ENCODE assay signal across 17 cellular contexts in genomic region chr17:65287040-65287439, GRCh38.
DNase-seq lines count a peak whose midpoint lies in the region; ATAC-seq and TF ChIP-seq lines count a peak whose summit lies in the region.
"Had no signal": no experiment of that assay in that cellular context is flagged by ENCODE, and none has a peak within 500 bp of the region (broad histone marks: within the 10 kb centered on the region; RNA-seq: fewer than 3 reads in every experiment).

No MANE protein-coding gene starts in this region.

- ATAC-seq in HCT116 (peak; percentile 71; the same call in 1 of the 2 replicates), GM21786 (IDR thresholded peaks at IDR 0.05; ENCODE audit: unreplicated experiment) (no peak)
- no peak for ATAC-seq in stimulated activated effector memory CD8-positive, alpha-beta T cell treated with anti-CD3 and anti-CD28 coated beads, Interleukin-12 subunit alpha, Interleukin-12 subunit beta, amount 100 ng/mL, for 72 hours
- ATAC-seq: PC-3 had no signal

- no peak overlapping the region for H2AFZ ChIP-seq in HCT116 (ENCODE audit: low read depth, low read length, poor library complexity, severe bottlenecking)

- RAD21 ChIA-PET in HCT116 (lab: Charles Lee; ENCODE audit: low non-redundant PET in 1 of 2, low total read pairs in 2 of 2, uncharacterized antibody in 2 of 2, unreplicated experiment in 2 of 2): no interaction called here

- CTCF ChIA-PET in HCT116 (lab: Charles Lee): interaction anchor here (0.9 kb wide), 1 partner anchor 8 kb away, joined by 3 read pairs; no protein-coding TSS in a partner anchor

- no peak overlapping the region for H3K27ac Mint-ChIP-seq in type B pancreatic cell
- H3K27ac Mint-ChIP-seq in activated CD4-positive, alpha-beta T cell treated with anti-CD3 and anti-CD28 coated beads, Interleukin-2, amount 10 ng/mL, durations not matched to agents 24 days and 14 days: no peak overlapping the region
- no peak overlapping the region for H3K27ac Mint-ChIP-seq in stimulated activated effector memory CD8-positive, alpha-beta T cell treated with anti-CD3 and anti-CD28 coated beads, Interleukin-12 subunit alpha, Interleukin-12 subunit beta, amount 100 ng/mL, for 72 hours
- H3K27ac Mint-ChIP-seq: activated CD4-positive, alpha-beta memory T cell treated with anti-CD3 and anti-CD28 coated beads, Interleukin-2, amount 10 ng/mL, durations not matched to agents 7 days and 5 days; progenitor cell of endocrine pancreas had no signal

- TF ChIP-seq CTCF in HCT116 (IDR thresholded peaks at IDR 0.05 in 2 of 3, conservative IDR thresholded peaks at IDR 0.05 in 1 of 3; ENCODE audit: borderline replicate concordance in 1 of 3, insufficient read depth in 1 of 3, low read depth in 2 of 3, low read length in 2 of 3): no peak
- TF ChIP-seq CTCF in type B pancreatic cell (conservative IDR thresholded peaks at IDR 0.05): no peak

- no peak overlapping the region for H3K9ac ChIP-seq in HCT116 (ENCODE audit: low read length)
- H3K9ac ChIP-seq in adipocyte (ENCODE audit: low read length): no peak overlapping the region
- H3K9ac ChIP-seq: BLaER1 treated with 17β-estradiol and CSF1 and Interleukin-3, amounts not matched to agents 10 nM and 100 nM had no signal

- no peaks in the 10 kb centered on the region for H3K9me3 Mint-ChIP-seq in type B pancreatic cell
- H3K9me3 Mint-ChIP-seq in activated CD4-positive, alpha-beta T cell treated with anti-CD3 and anti-CD28 coated beads, Interleukin-2, amount 10 ng/mL, durations not matched to agents 24 days and 14 days: peaks cover 3% of the 10 kb centered on the region
- H3K9me3 Mint-ChIP-seq in stimulated activated effector memory CD8-positive, alpha-beta T cell treated with anti-CD3 and anti-CD28 coated beads, Interleukin-12 subunit alpha, Interleukin-12 subunit beta, amount 100 ng/mL, for 72 hours: no peaks in the 10 kb centered on the region
- H3K9me3 Mint-ChIP-seq: activated CD4-positive, alpha-beta memory T cell treated with anti-CD3 and anti-CD28 coated beads, Interleukin-2, amount 10 ng/mL, durations not matched to agents 7 days and 5 days had no signal

- H3K27ac ChIP-seq in HCT116 (ENCODE audit: low read depth, low read length): no peak overlapping the region
- H3K27ac ChIP-seq: BLaER1 treated with 17β-estradiol and CSF1 and Interleukin-3, amounts not matched to agents 10 nM and 100 nM had no signal

- H3K9me2 ChIP-seq in HCT116 (ENCODE audit: insufficient read depth): no peaks in the 10 kb centered on the region

- H4K20me1 ChIP-seq in HCT116 (ENCODE audit: insufficient read depth): no peaks in the 10 kb centered on the region
- H4K20me1 ChIP-seq: BLaER1 treated with 17β-estradiol and CSF1 and Interleukin-3, amounts not matched to agents 10 nM and 100 nM had no signal

- peaks cover 7% of the 10 kb centered on the region for H3K4me1 Mint-ChIP-seq in type B pancreatic cell (ENCODE audit: unreplicated experiment)
- no peaks in the 10 kb centered on the region for H3K4me1 Mint-ChIP-seq in activated CD4-positive, alpha-beta T cell treated with anti-CD3 and anti-CD28 coated beads, Interleukin-2, amount 10 ng/mL, durations not matched to agents 24 days and 14 days
- no peaks in the 10 kb centered on the region for H3K4me1 Mint-ChIP-seq in stimulated activated effector memory CD8-positive, alpha-beta T cell treated with anti-CD3 and anti-CD28 coated beads, Interleukin-12 subunit alpha, Interleukin-12 subunit beta, amount 100 ng/mL, for 72 hours
- H3K4me1 Mint-ChIP-seq: activated CD4-positive, alpha-beta memory T cell treated with anti-CD3 and anti-CD28 coated beads, Interleukin-2, amount 10 ng/mL, durations not matched to agents 7 days and 5 days had no signal

- H3K4me2 ChIP-seq in HCT116 (ENCODE audit: low read length): peak overlapping the region; percentile 11; the same call in 1 of the 2 replicates
- H3K4me2 ChIP-seq: BLaER1 treated with 17β-estradiol and CSF1 and Interleukin-3, amounts not matched to agents 10 nM and 100 nM had no signal

- no TSS peak for BruUV-seq in HCT116 (replicated peaks; lab: Mats Ljungman, UMichigan)

- H3K4me1 ChIP-seq in HCT116 (ENCODE audit: control insufficient read depth in 1 of 2, insufficient read depth in 2 of 2, low read length in 2 of 2) (0 out of 4 replicates have a peak, but pooled peaks cover 0 to 7% of the 10 kb centered on the region in 2 experiments), adipocyte (ENCODE audit: control insufficient read depth, insufficient read depth, low read length) (peaks cover 9% of the 10 kb centered on the region)

- POLR2A ChIA-PET in HCT116 (lab: Charles Lee): no interaction called here

- no peak for TF ChIP-seq RAD21 in HCT116 (IDR thresholded peaks at IDR 0.05; ENCODE audit: low read depth)

- no peaks in the 10 kb centered on the region for H3K36me3 Mint-ChIP-seq in type B pancreatic cell
- H3K36me3 Mint-ChIP-seq in activated CD4-positive, alpha-beta T cell treated with anti-CD3 and anti-CD28 coated beads, Interleukin-2, amount 10 ng/mL, durations not matched to agents 24 days and 14 days (ENCODE audit: low read depth): no peaks in the 10 kb centered on the region
- no peaks in the 10 kb centered on the region for H3K36me3 Mint-ChIP-seq in stimulated activated effector memory CD8-positive, alpha-beta T cell treated with anti-CD3 and anti-CD28 coated beads, Interleukin-12 subunit alpha, Interleukin-12 subunit beta, amount 100 ng/mL, for 72 hours

- TF ChIP-seq POLR2A in HCT116 (IDR thresholded peaks at IDR 0.05; ENCODE audit: borderline replicate concordance, extremely low read depth, insufficient read depth, insufficient read length): no peak

- H3K9me3 ChIP-seq in HCT116 (ENCODE audit: control insufficient read depth in 1 of 2, insufficient read depth in 1 of 2, low read depth in 1 of 2, low read length in 2 of 2) (no peaks in the 10 kb centered on the region), adipocyte (ENCODE audit: control insufficient read depth, low read length) (peaks cover 15% of the 10 kb centered on the region)

- no peaks in the 10 kb centered on the region for H3K79me2 ChIP-seq in HCT116 (ENCODE audit: insufficient read depth, low read length)

- H3K4me3 Mint-ChIP-seq in type B pancreatic cell: no peak overlapping the region
- no peak overlapping the region for H3K4me3 Mint-ChIP-seq in activated CD4-positive, alpha-beta T cell treated with anti-CD3 and anti-CD28 coated beads, Interleukin-2, amount 10 ng/mL, durations not matched to agents 24 days and 14 days
- H3K4me3 Mint-ChIP-seq in stimulated activated effector memory CD8-positive, alpha-beta T cell treated with anti-CD3 and anti-CD28 coated beads, Interleukin-12 subunit alpha, Interleukin-12 subunit beta, amount 100 ng/mL, for 72 hours: no peak overlapping the region
- H3K4me3 Mint-ChIP-seq: activated CD4-positive, alpha-beta memory T cell treated with anti-CD3 and anti-CD28 coated beads, Interleukin-2, amount 10 ng/mL, durations not matched to agents 7 days and 5 days had no signal

- no peaks in the 10 kb centered on the region for H3K27me3 Mint-ChIP-seq in type B pancreatic cell
- H3K27me3 Mint-ChIP-seq in activated CD4-positive, alpha-beta T cell treated with anti-CD3 and anti-CD28 coated beads, Interleukin-2, amount 10 ng/mL, durations not matched to agents 24 days and 14 days: peaks cover 2% of the 10 kb centered on the region
- H3K27me3 Mint-ChIP-seq: progenitor cell of endocrine pancreas had no signal

- no peak overlapping the region for H3K4me3 ChIP-seq in HCT116 (replicated peaks in 1 of 2; ENCODE audit: low read depth in 1 of 2, low read length in 2 of 2)
- H3K4me3 ChIP-seq in adipocyte (ENCODE audit: low read length): no peak overlapping the region
- H3K4me3 ChIP-seq: BLaER1 treated with 17β-estradiol and CSF1 and Interleukin-3, amounts not matched to agents 10 nM and 100 nM had no signal

- DNase-seq in HCT116 (ENCODE audit: low read depth, low spot score) (no peak), adipocyte (ENCODE audit: low read depth) (peak; percentile 26), islet precursor cell (peak; percentile 92), type B pancreatic cell (ENCODE audit: extremely low spot score, unreplicated experiment) (peak; percentile 53)
- DNase-seq in activated CD4-positive, alpha-beta T cell treated with anti-CD3 and anti-CD28 coated beads, Interleukin-2, amount 10 ng/mL, durations not matched to agents 24 days and 14 days: no peak
- no peak for DNase-seq in stimulated activated effector memory CD8-positive, alpha-beta T cell treated with anti-CD3 and anti-CD28 coated beads, Interleukin-12 subunit alpha, Interleukin-12 subunit beta, amount 100 ng/mL, for 72 hours (ENCODE audit: low spot score in 2 of 2)
- DNase-seq: activated CD4-positive, alpha-beta memory T cell treated with anti-CD3 and anti-CD28 coated beads, Interleukin-2, amount 10 ng/mL, durations not matched to agents 7 days and 5 days; DMS79; GOT3; kidney; MM.1S; NCI-H187 treated with DMSO at 0.1 percent for 48 hours; NCI-H526; PC-3 had no signal

- intact Hi-C loops in HCT116 (cut with micrococcal nuclease): no loop called here
- intact Hi-C loops in activated CD4-positive, alpha-beta T cell treated with anti-CD3 and anti-CD28 coated beads, Interleukin-2, amount 10 ng/mL, durations not matched to agents 24 days and 14 days (cut with micrococcal nuclease): no loop called here

- H3K36me3 ChIP-seq in HCT116 (ENCODE audit: control insufficient read depth in 1 of 2, insufficient read depth in 2 of 2, low read length in 2 of 2): no peaks in the 10 kb centered on the region
- no peaks in the 10 kb centered on the region for H3K36me3 ChIP-seq in adipocyte (ENCODE audit: control insufficient read depth, insufficient read depth, low read length, severe bottlenecking)
- H3K36me3 ChIP-seq: BLaER1 treated with 17β-estradiol and CSF1 and Interleukin-3, amounts not matched to agents 10 nM and 100 nM had no signal

- no peaks in the 10 kb centered on the region for H3K27me3 ChIP-seq in HCT116 (ENCODE audit: insufficient read depth, low read length)
- no peaks in the 10 kb centered on the region for H3K27me3 ChIP-seq in adipocyte (replicated peaks; ENCODE audit: control insufficient read depth, insufficient read depth, low read length)
- H3K27me3 ChIP-seq: BLaER1 treated with 17β-estradiol and CSF1 and Interleukin-3, amounts not matched to agents 10 nM and 100 nM had no signal

TF ChIP-seq in HCT116, 20 proteins besides CTCF, POLR2A, EP300 and RAD21:
- TF ChIP-seq SP1 (IDR thresholded peaks at IDR 0.05; ENCODE audit: low read depth): no peak
- TF ChIP-seq ZFX (IDR thresholded peaks at IDR 0.05): no peak
- TF ChIP-seq ZNF274 (IDR thresholded peaks at IDR 0.05; ENCODE audit: low read depth, low read length): no peak
- no peak for TF ChIP-seq SRF (IDR thresholded peaks at IDR 0.05; ENCODE audit: low read depth)

Comparison
In these comparisons a context has a peak if more than half of its experiments do, and no peak if none do; other contexts are left out.
1. DNase-seq: peak in adipocyte (single experiment), islet precursor cell (single experiment) and type B pancreatic cell (single experiment); none in HCT116 (single experiment), activated CD4-positive, alpha-beta T cell treated with anti-CD3 and anti-CD28 coated beads, Interleukin-2, amount 10 ng/mL, durations not matched to agents 24 days and 14 days (single experiment) and stimulated activated effector memory CD8-positive, alpha-beta T cell treated with anti-CD3 and anti-CD28 coated beads, Interleukin-12 subunit alpha, Interleukin-12 subunit beta, amount 100 ng/mL, for 72 hours (0 of 2).